ENCODE assay signal across 39 cellular contexts in genomic region chr3:155296413-155296812, GRCh38. TPM values are rescaled to one million over a fixed set of nuclear protein-coding genes. Genes with fewer than 3 reads are reported as not detected.
"Had no signal": no experiment of that assay in that cellular context is flagged by ENCODE, and none has a peak within 500 bp of the region (broad histone marks: within the 10 kb centered on the region; RNA-seq: fewer than 3 reads in every experiment).

No MANE protein-coding gene starts in this region.

- DNase-seq: Karpas-422, Kasumi-1, MG63, MM.1S, MV-4-11, NCI-H1048, NCI-H1092, NCI-H1092 treated with DMSO at 0.1 percent for 48 hours, NCI-H1105, NCI-H1105 treated with DMSO at 0.1 percent for 48 hours, NCI-H1417, NCI-H1417 treated with DMSO at 0.1 percent for 48 hours, NCI-H1436, NCI-H1436 treated with DMSO at 0.1 percent for 48 hours, NCI-H146, NCI-H1694, NCI-H1694 treated with DMSO at 0.1 percent for 48 hours, NCI-H187, NCI-H187 treated with DMSO at 0.1 percent for 48 hours, NCI-H1930, NCI-H2029, NCI-H2029 treated with DMSO at 0.1 percent for 48 hours, NCI-H2081, NCI-H2081 treated with DMSO at 0.1 percent for 48 hours, NCI-H2107, NCI-H2171, NCI-H2171 treated with DMSO at 0.1 percent for 48 hours, NCI-H2227 treated with DMSO at 0.1 percent for 48 hours, NCI-H226, NCI-H345, NCI-H446, NCI-H446 treated with DMSO at 0.1 percent for 48 hours, NCI-H510A, NCI-H510A treated with DMSO at 0.1 percent for 48 hours, NCI-H524 had no signal

- H3K4me3 ChIP-seq: MG63 had no signal

- H3K36me3 ChIP-seq: MG63 had no signal

- H3K27me3 ChIP-seq: MG63 had no signal

- H3K9me3 ChIP-seq: MG63 had no signal

RNA-seq across cellular contexts. Expression of gene STRIT1, which starts 2.9 kb away (rescaled TPM):
- total RNA-seq: LHCN-M2, M059J, MCF 10A, NCI-H460 had no signal
